Comparison of ENCODE assay signal across 5 cellular contexts in genomic region chr16:5349101-5349500, GRCh38.
"Had no signal": no experiment of that assay in that cellular context is flagged by ENCODE, and none has a peak within 500 bp of the region (broad histone marks: within the 10 kb centered on the region; RNA-seq: fewer than 3 reads in every experiment).

No MANE protein-coding gene starts in this region.

- H2AFZ ChIP-seq: GM23338 had no signal

- H3K4me3 ChIP-seq: GM23338 had no signal

- FAIRE-seq: H1, H54, HTR-8/SVneo had no signal

- DNase-seq: HCEC 1CT had no signal
